24 cellular contexts compared by ENCODE assay signal in genomic region chr3:114376091-114376490, GRCh38.
A peak's percentile ranks its signal among the peaks of the same experiment; 100 is the strongest.
DNase-seq lines count a peak whose midpoint lies in the region; ATAC-seq lines count a peak whose summit lies in the region.
"Had no signal": no experiment of that assay in that cellular context is flagged by ENCODE, and none has a peak within 500 bp of the region (broad histone marks: within the 10 kb centered on the region; RNA-seq: fewer than 3 reads in every experiment).

No MANE protein-coding gene starts in this region.

- no peaks in the 10 kb centered on the region for H3K9me3 Mint-ChIP-seq in stimulated activated memory B cell treated with anti-CD40 and anti-IgM and Interleukin-4, amounts not matched to agents 10 μg/mL and 1 μg/mL and 100 μg/mL, for 72 hours
- H3K9me3 Mint-ChIP-seq: activated CD4-positive, alpha-beta memory T cell treated with anti-CD3 and anti-CD28 coated beads for 36 hours; activated T-cell treated with anti-CD3 and anti-CD28 coated beads, Interleukin-2, amount 50 U/mL, for 4 hours; endodermal cell; WTC11 had no signal

- H3K9me3 ChIP-seq in adipocyte (ENCODE audit: control insufficient read depth, low read length): no peaks in the 10 kb centered on the region
- H3K9me3 ChIP-seq: HAP-1, thyroid gland had no signal

- peak overlapping the region; percentile 37 for H3K4me3 ChIP-seq in adipocyte (ENCODE audit: low read length)
- H3K4me3 ChIP-seq: HAP-1, thyroid gland had no signal

- H3K36me3 Mint-ChIP-seq in stimulated activated memory B cell treated with anti-CD40 and anti-IgM and Interleukin-4, amounts not matched to agents 10 μg/mL and 1 μg/mL and 100 μg/mL, for 72 hours: peaks cover 57% of the 10 kb centered on the region
- H3K36me3 Mint-ChIP-seq: WTC11 had no signal

- no peaks in the 10 kb centered on the region for H3K27me3 Mint-ChIP-seq in stimulated activated memory B cell treated with anti-CD40 and anti-IgM and Interleukin-4, amounts not matched to agents 10 μg/mL and 1 μg/mL and 100 μg/mL, for 72 hours
- H3K27me3 Mint-ChIP-seq: activated CD4-positive, alpha-beta memory T cell treated with anti-CD3 and anti-CD28 coated beads for 36 hours had no signal

- no peak overlapping the region for H3K4me3 Mint-ChIP-seq in stimulated activated memory B cell treated with anti-CD40 and anti-IgM and Interleukin-4, amounts not matched to agents 10 μg/mL and 1 μg/mL and 100 μg/mL, for 72 hours
- H3K4me3 Mint-ChIP-seq: activated CD4-positive, alpha-beta memory T cell treated with anti-CD3 and anti-CD28 coated beads for 36 hours; activated T-cell treated with anti-CD3 and anti-CD28 coated beads, Interleukin-2, amount 50 U/mL, for 4 hours; endodermal cell; nephron progenitor cell; WTC11 had no signal

- no peak for ATAC-seq in stimulated activated memory B cell treated with anti-CD40 and anti-IgM and Interleukin-4, amounts not matched to agents 10 μg/mL and 1 μg/mL and 100 μg/mL, for 72 hours
- ATAC-seq: activated T-cell treated with anti-CD3 and anti-CD28 coated beads, Interleukin-2, amount 50 U/mL, for 4 hours; foreskin keratinocyte; WTC11 had no signal

- no peak overlapping the region for H3K9ac ChIP-seq in adipocyte (ENCODE audit: low read length)
- H3K9ac ChIP-seq: parathyroid adenoma had no signal

- H3K4me1 Mint-ChIP-seq in stimulated activated memory B cell treated with anti-CD40 and anti-IgM and Interleukin-4, amounts not matched to agents 10 μg/mL and 1 μg/mL and 100 μg/mL, for 72 hours: peaks cover 13% of the 10 kb centered on the region
- H3K4me1 Mint-ChIP-seq: nephron progenitor cell had no signal

- peaks cover 38% of the 10 kb centered on the region for H3K36me3 ChIP-seq in adipocyte (ENCODE audit: control insufficient read depth, insufficient read depth, low read length, severe bottlenecking)
- H3K36me3 ChIP-seq: HAP-1 had no signal

- H3K4me1 ChIP-seq in adipocyte (ENCODE audit: control insufficient read depth, insufficient read depth, low read length): peaks cover 48% of the 10 kb centered on the region

- no peaks in the 10 kb centered on the region for H3K27me3 ChIP-seq in adipocyte (replicated peaks; ENCODE audit: control insufficient read depth, insufficient read depth, low read length)
- H3K27me3 ChIP-seq: foreskin keratinocyte, thyroid gland had no signal

- H3K27ac Mint-ChIP-seq in stimulated activated memory B cell treated with anti-CD40 and anti-IgM and Interleukin-4, amounts not matched to agents 10 μg/mL and 1 μg/mL and 100 μg/mL, for 72 hours: peak overlapping the region; percentile 43
- H3K27ac Mint-ChIP-seq: activated CD4-positive, alpha-beta memory T cell treated with anti-CD3 and anti-CD28 coated beads for 36 hours; endodermal cell; nephron progenitor cell; WTC11 had no signal

- DNase-seq in GM03348 (ENCODE audit: low spot score) (peak; percentile 18), adipocyte (ENCODE audit: low read depth) (peak; percentile 56), left kidney (ENCODE audit: low read depth, low spot score) (peak; percentile 21), DMS114 treated with DMSO at 0.1 percent for 48 hours (lab: John Stamatoyannopoulos, UW; ENCODE audit: unreplicated experiment) (no peak), NCI-H2081 (lab: John Stamatoyannopoulos, UW) (no peak), NOMO-1 treated with dmso at 0.1 percent for 144 hours (lab: John Stamatoyannopoulos, UW; ENCODE audit: unreplicated experiment) (no peak)
- DNase-seq: activated CD4-positive, alpha-beta memory T cell treated with anti-CD3 and anti-CD28 coated beads for 36 hours; activated naive CD4-positive, alpha-beta T cell treated with anti-CD3 and anti-CD28 coated beads, Interleukin-2, amount 50 U/mL, for 16 hours; activated T-cell treated with anti-CD3 and anti-CD28 coated beads, Interleukin-2, amount 50 U/mL, for 4 hours; DND-41; endodermal cell; foreskin keratinocyte; Karpas-422; midbrain; NCI-H1092; NCI-H2029 treated with DMSO at 0.1 percent for 48 hours; nephron progenitor cell; stimulated activated naive CD4-positive, alpha-beta T cell; T-helper 9 cell; thyroid gland had no signal

Comparison
In these comparisons a context has a peak if more than half of its experiments do, and no peak if none do; other contexts are left out.
1. DNase-seq: peak in GM03348 (single experiment), adipocyte (single experiment) and left kidney (single experiment); none in DMS114 treated with DMSO at 0.1 percent for 48 hours (single experiment), NCI-H2081 (0 of 2) and NOMO-1 treated with dmso at 0.1 percent for 144 hours (single experiment).